10 cellular contexts compared by ENCODE assay signal in the genomic region with DNA sequence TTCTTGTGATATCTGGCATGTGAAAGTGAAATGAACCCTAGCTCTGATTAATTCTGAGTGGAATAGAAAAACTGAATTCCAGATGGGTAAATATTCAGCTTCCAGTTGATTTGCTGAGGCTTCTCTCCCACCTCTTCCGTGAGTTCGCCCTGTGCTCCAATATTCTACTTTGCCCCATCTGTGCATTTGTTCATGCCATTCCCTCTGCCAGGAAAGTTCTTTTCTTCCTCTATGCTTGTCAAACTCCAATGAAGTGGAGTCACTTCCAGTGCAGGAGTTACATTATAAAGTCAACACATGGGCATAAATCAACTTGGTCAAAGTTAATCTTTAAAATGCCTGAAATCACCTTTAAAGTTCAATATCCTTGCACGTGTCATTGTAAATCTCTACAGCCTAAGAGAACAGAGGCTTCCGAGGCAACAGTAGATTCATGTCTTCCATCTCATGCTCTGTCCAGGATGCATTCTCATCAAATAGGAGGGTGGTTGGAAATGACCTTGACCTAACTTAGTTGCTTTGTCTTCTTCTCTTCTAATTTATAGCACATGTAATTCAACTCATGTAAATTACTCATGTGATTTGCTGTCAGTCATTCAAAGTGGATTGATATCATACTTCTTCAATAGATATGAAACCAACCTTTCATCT.
"Had no signal": no experiment of that assay in that cellular context is flagged by ENCODE, and none has a peak within 500 bp of the region (broad histone marks: within the 10 kb centered on the region; RNA-seq: fewer than 3 reads in every experiment).

No MANE protein-coding gene starts in this region.

- H3K4me3 ChIP-seq: GM23338, K562 had no signal

- H2AFZ ChIP-seq: GM23338 had no signal

- FAIRE-seq: H1, H54, K562 had no signal

- ATAC-seq: GM23338, K562 had no signal

- DNase-seq: H9, HCEC 1CT, HFFc6, IMR-90, KG1 had no signal

- H3K27ac ChIP-seq: HL-60 had no signal

- H3K4me2 ChIP-seq: GM23338 had no signal
